Comparison of ENCODE assay signal across 18 cellular contexts in the genomic region with DNA sequence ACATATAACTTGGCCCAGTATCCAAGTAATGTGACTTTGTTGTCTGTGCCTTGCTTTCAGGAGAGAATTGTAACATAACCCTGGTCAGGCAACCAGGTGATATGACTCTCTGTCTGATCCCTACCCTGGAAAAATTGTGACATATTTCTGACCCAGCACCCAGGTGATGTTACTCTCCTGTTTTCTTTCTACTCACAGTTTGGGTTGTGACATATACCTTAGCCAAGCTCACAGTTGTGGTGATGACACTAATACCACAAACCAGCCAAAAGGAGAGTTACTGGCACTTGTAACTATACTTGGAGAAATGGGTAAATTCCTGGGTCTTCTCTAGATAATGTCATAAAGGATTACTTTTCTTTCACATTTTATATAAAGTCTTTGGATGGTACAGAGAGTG. TPM values are rescaled to one million over a fixed set of nuclear protein-coding genes. Genes with fewer than 3 reads are reported as not detected.
A peak's percentile ranks its signal among the peaks of the same experiment; 100 is the strongest.
DNase-seq lines count a peak whose midpoint lies in the region; ATAC-seq and TF ChIP-seq lines count a peak whose summit lies in the region.
"Had no signal": no experiment of that assay in that cellular context is flagged by ENCODE, and none has a peak within 500 bp of the region (broad histone marks: within the 10 kb centered on the region; RNA-seq: fewer than 3 reads in every experiment).

No MANE protein-coding gene starts in this region.

- peaks cover 21% of the 10 kb centered on the region for H3K4me1 Mint-ChIP-seq in activated T-cell treated with anti-CD3 and anti-CD28 coated beads, Interleukin-2, amount 50 U/mL, for 72 hours (ENCODE audit: low read depth)
- H3K4me1 Mint-ChIP-seq in activated T-cell treated with anti-CD3 and anti-CD28 coated beads, Interleukin-2, amount 50 U/mL, for 4 hours (ENCODE audit: low read depth): no peaks in the 10 kb centered on the region
- peaks cover 1% of the 10 kb centered on the region for H3K4me1 Mint-ChIP-seq in activated T-helper 17 cell treated with anti-CD3 and anti-CD28 coated beads, Interleukin-2, amount 50 U/mL, for 72 hours
- peaks cover 14% of the 10 kb centered on the region for H3K4me1 Mint-ChIP-seq in stimulated activated effector memory CD8-positive, alpha-beta T cell treated with anti-CD3 and anti-CD28 coated beads, Interleukin-12 subunit alpha, Interleukin-12 subunit beta, amount 100 ng/mL, for 72 hours
- H3K4me1 Mint-ChIP-seq: B cell had no signal

- H3K27ac Mint-ChIP-seq in activated T-cell treated with anti-CD3 and anti-CD28 coated beads, Interleukin-2, amount 50 U/mL, for 72 hours: no peak overlapping the region
- no peak overlapping the region for H3K27ac Mint-ChIP-seq in activated T-helper 17 cell treated with anti-CD3 and anti-CD28 coated beads, Interleukin-2, amount 50 U/mL, for 72 hours
- peak overlapping the region; percentile 40 for H3K27ac Mint-ChIP-seq in stimulated activated effector memory CD8-positive, alpha-beta T cell treated with anti-CD3 and anti-CD28 coated beads, Interleukin-12 subunit alpha, Interleukin-12 subunit beta, amount 100 ng/mL, for 72 hours
- H3K27ac Mint-ChIP-seq: B cell; CD8-positive, alpha-beta T cell had no signal

- H3K4me3 ChIP-seq in osteoblast (ENCODE audit: insufficient read depth, low read length): no peak overlapping the region
- H3K4me3 ChIP-seq: BLaER1 treated with 17β-estradiol and CSF1 and Interleukin-3, amounts not matched to agents 10 nM and 100 nM; GM12878; GM23248; HAP-1 had no signal

- no peak for TF ChIP-seq CTCF in osteoblast (IDR thresholded peaks at IDR 0.05; ENCODE audit: extremely low read depth, low read depth, low read length)

- no peak overlapping the region for H2AFZ ChIP-seq in osteoblast (ENCODE audit: low read length)
- H2AFZ ChIP-seq: GM23248 had no signal

- no peaks in the 10 kb centered on the region for H3K9me3 ChIP-seq in osteoblast (ENCODE audit: low read depth, low read length)
- H3K9me3 ChIP-seq: HAP-1 had no signal

- no peaks in the 10 kb centered on the region for H3K4me1 ChIP-seq in osteoblast (ENCODE audit: insufficient read depth, low read length)
- H3K4me1 ChIP-seq: BLaER1 treated with 17β-estradiol and CSF1 and Interleukin-3, amounts not matched to agents 10 nM and 100 nM had no signal

- peaks cover 3% of the 10 kb centered on the region for H4K20me1 ChIP-seq in osteoblast (ENCODE audit: insufficient read depth, low read length)
- H4K20me1 ChIP-seq: BLaER1 treated with 17β-estradiol and CSF1 and Interleukin-3, amounts not matched to agents 10 nM and 100 nM had no signal

- ATAC-seq in activated T-cell treated with anti-CD3 and anti-CD28 coated beads, Interleukin-2, amount 50 U/mL, for 72 hours (replicated peaks in 1 of 2): peak; percentile 40 to 41
- ATAC-seq in activated T-cell treated with anti-CD3 and anti-CD28 coated beads, Interleukin-2, amount 50 U/mL, for 4 hours: no peak
- peak; percentile 38 for ATAC-seq in activated T-helper 17 cell treated with anti-CD3 and anti-CD28 coated beads, Interleukin-2, amount 50 U/mL, for 72 hours (replicated peaks)
- peak; percentile 17 for ATAC-seq in stimulated activated effector memory CD8-positive, alpha-beta T cell treated with anti-CD3 and anti-CD28 coated beads, Interleukin-12 subunit alpha, Interleukin-12 subunit beta, amount 100 ng/mL, for 72 hours
- ATAC-seq: CD8-positive, alpha-beta T cell; GM12878 had no signal

- no peaks in the 10 kb centered on the region for H3K27me3 Mint-ChIP-seq in activated T-cell treated with anti-CD3 and anti-CD28 coated beads, Interleukin-2, amount 50 U/mL, for 72 hours (ENCODE audit: low read depth)
- no peaks in the 10 kb centered on the region for H3K27me3 Mint-ChIP-seq in activated T-cell treated with anti-CD3 and anti-CD28 coated beads, Interleukin-2, amount 50 U/mL, for 4 hours (ENCODE audit: low read depth)
- H3K27me3 Mint-ChIP-seq in activated T-helper 17 cell treated with anti-CD3 and anti-CD28 coated beads, Interleukin-2, amount 50 U/mL, for 72 hours: no peaks in the 10 kb centered on the region
- H3K27me3 Mint-ChIP-seq: B cell had no signal

- H3K36me3 ChIP-seq in osteoblast (ENCODE audit: insufficient read depth, low read length): peaks cover 14% of the 10 kb centered on the region

- no peaks in the 10 kb centered on the region for H3K79me2 ChIP-seq in osteoblast (ENCODE audit: insufficient read depth, low read length)

- H3K36me3 Mint-ChIP-seq in activated T-cell treated with anti-CD3 and anti-CD28 coated beads, Interleukin-2, amount 50 U/mL, for 72 hours (ENCODE audit: insufficient read depth in 2 of 2): peaks cover 27 to 34% of the 10 kb centered on the region in 2 donors
- H3K36me3 Mint-ChIP-seq in activated T-cell treated with anti-CD3 and anti-CD28 coated beads, Interleukin-2, amount 50 U/mL, for 4 hours (ENCODE audit: insufficient read depth): peaks cover 41% of the 10 kb centered on the region
- H3K36me3 Mint-ChIP-seq in activated T-helper 17 cell treated with anti-CD3 and anti-CD28 coated beads, Interleukin-2, amount 50 U/mL, for 72 hours (ENCODE audit: low read depth): peaks cover 44% of the 10 kb centered on the region
- no peaks in the 10 kb centered on the region for H3K36me3 Mint-ChIP-seq in stimulated activated effector memory CD8-positive, alpha-beta T cell treated with anti-CD3 and anti-CD28 coated beads, Interleukin-12 subunit alpha, Interleukin-12 subunit beta, amount 100 ng/mL, for 72 hours

- H3K4me2 ChIP-seq in osteoblast (ENCODE audit: insufficient read depth, low read length): no peak overlapping the region
- H3K4me2 ChIP-seq: BLaER1 treated with 17β-estradiol and CSF1 and Interleukin-3, amounts not matched to agents 10 nM and 100 nM had no signal

- H3K4me3 Mint-ChIP-seq in activated T-cell treated with anti-CD3 and anti-CD28 coated beads, Interleukin-2, amount 50 U/mL, for 72 hours: no peak overlapping the region
- H3K4me3 Mint-ChIP-seq in activated T-cell treated with anti-CD3 and anti-CD28 coated beads, Interleukin-2, amount 50 U/mL, for 4 hours: no peak overlapping the region
- H3K4me3 Mint-ChIP-seq in activated T-helper 17 cell treated with anti-CD3 and anti-CD28 coated beads, Interleukin-2, amount 50 U/mL, for 72 hours: no peak overlapping the region
- no peak overlapping the region for H3K4me3 Mint-ChIP-seq in stimulated activated effector memory CD8-positive, alpha-beta T cell treated with anti-CD3 and anti-CD28 coated beads, Interleukin-12 subunit alpha, Interleukin-12 subunit beta, amount 100 ng/mL, for 72 hours
- H3K4me3 Mint-ChIP-seq: B cell; CD8-positive, alpha-beta T cell had no signal

- H3K27ac ChIP-seq in osteoblast (ENCODE audit: low read depth, low read length): no peak overlapping the region
- H3K27ac ChIP-seq: BLaER1 treated with 17β-estradiol and CSF1 and Interleukin-3, amounts not matched to agents 10 nM and 100 nM; GM23248 had no signal

- H3K9me3 Mint-ChIP-seq in activated T-cell treated with anti-CD3 and anti-CD28 coated beads, Interleukin-2, amount 50 U/mL, for 72 hours: peaks cover 4 to 9% of the 10 kb centered on the region in 2 donors
- peaks cover 16% of the 10 kb centered on the region for H3K9me3 Mint-ChIP-seq in activated T-cell treated with anti-CD3 and anti-CD28 coated beads, Interleukin-2, amount 50 U/mL, for 4 hours
- no peaks in the 10 kb centered on the region for H3K9me3 Mint-ChIP-seq in activated T-helper 17 cell treated with anti-CD3 and anti-CD28 coated beads, Interleukin-2, amount 50 U/mL, for 72 hours
- peaks cover 3% of the 10 kb centered on the region for H3K9me3 Mint-ChIP-seq in stimulated activated effector memory CD8-positive, alpha-beta T cell treated with anti-CD3 and anti-CD28 coated beads, Interleukin-12 subunit alpha, Interleukin-12 subunit beta, amount 100 ng/mL, for 72 hours
- H3K9me3 Mint-ChIP-seq: CD8-positive, alpha-beta T cell had no signal

- H3K27me3 ChIP-seq in osteoblast (ENCODE audit: insufficient read depth, low read length): no peaks in the 10 kb centered on the region
- H3K27me3 ChIP-seq: BLaER1 treated with 17β-estradiol and CSF1 and Interleukin-3, amounts not matched to agents 10 nM and 100 nM had no signal

- DNase-seq in activated T-cell treated with anti-CD3 and anti-CD28 coated beads, Interleukin-2, amount 50 U/mL, for 72 hours: no peak
- DNase-seq in activated T-cell treated with anti-CD3 and anti-CD28 coated beads, Interleukin-2, amount 50 U/mL, for 4 hours: no peak
- DNase-seq in D341Med (ENCODE audit: low spot score) (peak; percentile 0), OCI-M2 (lab: John Stamatoyannopoulos, UW; ENCODE audit: unreplicated experiment) (no peak), osteoblast (ENCODE audit: insufficient read length, low spot score, missing footprints) (no peak)
- no peak for DNase-seq in stimulated activated effector memory CD8-positive, alpha-beta T cell treated with anti-CD3 and anti-CD28 coated beads, Interleukin-12 subunit alpha, Interleukin-12 subunit beta, amount 100 ng/mL, for 72 hours (ENCODE audit: low spot score in 2 of 2)
- DNase-seq: Calu3; CD8-positive, alpha-beta T cell; DMS 273 treated with DMSO at 0.1 percent for 48 hours; DMS53; DND-41; EL; GM23248 had no signal

RNA-seq across cellular contexts. Expression of gene ZNF254, which starts 14.3 kb away (rescaled TPM):
- 10 to 100 TPM; 13.3 to 14.9 TPM for total RNA-seq in activated T-cell treated with anti-CD3 and anti-CD28 coated beads, Interleukin-2, amount 50 U/mL, for 72 hours
- total RNA-seq in activated T-cell treated with anti-CD3 and anti-CD28 coated beads, Interleukin-2, amount 50 U/mL, for 4 hours: 1 to 10 TPM; 5.6 to 7.0 (median 6.8) TPM
- 10 to 100 TPM in 1 of 2 donors, 1 to 10 TPM in 1; 9.6 to 10.2 TPM for total RNA-seq in activated T-helper 17 cell treated with anti-CD3 and anti-CD28 coated beads, Interleukin-2, amount 50 U/mL, for 72 hours
- 15.2 and 16.2 TPM in 2 replicates for total RNA-seq in osteoblast

Comparison
In these comparisons a context has a peak if more than half of its experiments do, and no peak if none do; other contexts are left out.
1. ATAC-seq: peak in activated T-cell treated with anti-CD3 and anti-CD28 coated beads, Interleukin-2, amount 50 U/mL, for 72 hours (2 of 2), activated T-helper 17 cell treated with anti-CD3 and anti-CD28 coated beads, Interleukin-2, amount 50 U/mL, for 72 hours (single experiment) and stimulated activated effector memory CD8-positive, alpha-beta T cell treated with anti-CD3 and anti-CD28 coated beads, Interleukin-12 subunit alpha, Interleukin-12 subunit beta, amount 100 ng/mL, for 72 hours (single experiment); none in activated T-cell treated with anti-CD3 and anti-CD28 coated beads, Interleukin-2, amount 50 U/mL, for 4 hours (0 of 2).